Comparison of ENCODE assay signal across 9 cellular contexts in the genomic region with DNA sequence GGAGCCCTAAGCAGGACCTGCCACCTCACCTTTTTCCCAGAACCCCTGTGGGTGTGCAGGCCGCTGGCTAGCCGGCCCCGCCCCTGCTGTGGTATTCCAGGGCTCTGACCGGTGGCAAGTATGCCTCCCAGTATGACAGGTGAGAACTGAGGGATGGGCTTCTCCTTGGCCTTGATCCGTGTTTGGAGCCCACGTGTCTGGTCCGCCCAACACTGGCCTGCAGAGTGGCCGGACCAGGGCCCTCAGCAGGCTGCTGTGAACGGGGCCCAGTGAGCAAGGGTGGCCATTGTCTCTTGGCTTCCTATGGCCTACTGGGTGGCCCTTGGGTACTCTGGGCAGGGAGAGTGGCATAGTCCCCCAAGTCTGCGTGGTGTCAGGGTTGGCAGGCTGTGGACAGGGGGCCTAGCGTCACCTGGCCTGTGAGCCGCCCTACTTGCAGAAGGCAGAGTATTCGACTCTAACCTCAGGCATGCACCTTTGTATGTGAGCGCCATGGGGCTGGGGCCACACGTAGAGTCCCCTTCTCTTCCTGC. TPM values are rescaled to one million over a fixed set of nuclear protein-coding genes. Genes with fewer than 3 reads are reported as not detected.
DNase-seq lines count a peak whose midpoint lies in the region; ATAC-seq, FAIRE-seq and TF ChIP-seq lines count a peak whose summit lies in the region.
"Had no signal": no experiment of that assay in that cellular context is flagged by ENCODE, and none has a peak within 500 bp of the region (broad histone marks: within the 10 kb centered on the region; RNA-seq: fewer than 3 reads in every experiment).

No MANE protein-coding gene starts in this region.

- H3K4me3 ChIP-seq in CD4-positive, alpha-beta memory T cell (ENCODE audit: low read length in 2 of 2) = peak overlapping the region; percentile 76 to 88
- H3K4me3 ChIP-seq in parathyroid adenoma (ENCODE audit: low read depth, low read length) (no peak overlapping the region), sigmoid colon (peak overlapping the region in 2 of 4 donors; percentile 69 to 83)

- CTCF ChIA-PET in CD4-positive, alpha-beta memory T cell (lab: Charles Lee; ENCODE audit: partially characterized antibody) = interaction anchor here (2.4 to 3.5 kb wide), 2 partner anchors 10 to 16 kb away, joined by 7 to 19 read pairs; a partner anchor contains a TSS
- CTCF ChIA-PET in RWPE1 (lab: Yijun Ruan, JAX) = interaction anchor here (2.1 kb wide), 1 partner anchor 10 kb away, joined by 5 read pairs; no protein-coding TSS in a partner anchor

- H3K27ac ChIP-seq in CD4-positive, alpha-beta memory T cell (ENCODE audit: low read depth, low read length) = peak overlapping the region; percentile 60
- H3K27ac ChIP-seq in RWPE1 (peak overlapping the region; percentile 98), parathyroid adenoma (no peak overlapping the region), sigmoid colon (peak overlapping the region in 1 of 4 donors; percentile 80)
- H3K27ac ChIP-seq: foreskin keratinocyte had no signal

- peak overlapping the region; percentile 77 for H3K4me2 ChIP-seq in parathyroid adenoma (ENCODE audit: low read length)

- H2AFZ ChIP-seq in parathyroid adenoma = no peak overlapping the region

- H3K36me3 Mint-ChIP-seq in CD4-positive, alpha-beta memory T cell = peaks cover 3 to 44% of the 10 kb centered on the region in 2 donors
- H3K36me3 Mint-ChIP-seq in effector memory CD8-positive, alpha-beta T cell (ENCODE audit: insufficient read depth) = peaks cover 34% of the 10 kb centered on the region

- POLR2A ChIA-PET in CD4-positive, alpha-beta memory T cell (lab: Charles Lee; ENCODE audit: partially characterized antibody) = interaction anchor here (16.4 to 20.6 kb wide), 2 partner anchors 14 to 17 kb away, joined by 249 to 461 read pairs; a partner anchor contains a TSS
- POLR2A ChIA-PET in RWPE1 (lab: Yijun Ruan, JAX; ENCODE audit: low non-redundant PET) = no interaction called here

- H3K79me2 ChIP-seq in parathyroid adenoma = peaks cover 2% of the 10 kb centered on the region

- peaks cover 14% of the 10 kb centered on the region for H3K36me3 ChIP-seq in CD4-positive, alpha-beta memory T cell (ENCODE audit: insufficient read depth, low read length)
- H3K36me3 ChIP-seq in parathyroid adenoma (ENCODE audit: control insufficient read depth, insufficient read depth, low read length) (no peaks in the 10 kb centered on the region), sigmoid colon (peaks cover 0 to 28% (median 9%) of the 10 kb centered on the region in 4 donors)

- FAIRE-seq in GM19239 (lab: Jason Lieb, UNC) = no peak

- ATAC-seq in effector memory CD8-positive, alpha-beta T cell (replicated peaks) = no peak
- no peak for ATAC-seq in HG03280 (IDR thresholded peaks at IDR 0.05; ENCODE audit: unreplicated experiment)
- ATAC-seq: foreskin keratinocyte had no signal

- H3K27me3 Mint-ChIP-seq in CD4-positive, alpha-beta memory T cell = no peaks in the 10 kb centered on the region
- H3K27me3 Mint-ChIP-seq in effector memory CD8-positive, alpha-beta T cell = no peaks in the 10 kb centered on the region

- intact Hi-C loops in CD4-positive, alpha-beta memory T cell (cut with micrococcal nuclease) = loop anchor here (5.0 to 10.0 kb wide), 5 partner anchors 133 to 1312 kb away; a partner anchor contains a TSS
- intact Hi-C loops in sigmoid colon (cut with DNase I) = loop anchor here (5.0 to 10.0 kb wide), 3 partner anchors 133 to 745 kb away; a partner anchor contains a TSS

- no peaks in the 10 kb centered on the region for H3K9me3 ChIP-seq in CD4-positive, alpha-beta memory T cell (ENCODE audit: control insufficient read depth in 1 of 2, low read length in 2 of 2)
- no peaks in the 10 kb centered on the region for H3K9me3 ChIP-seq in parathyroid adenoma (ENCODE audit: control insufficient read depth, low read length)
- H3K9me3 ChIP-seq in sigmoid colon = no peaks in the 10 kb centered on the region

- H3K4me1 Mint-ChIP-seq in CD4-positive, alpha-beta memory T cell = peaks cover 29 to 56% (median 44%) of the 10 kb centered on the region in 4 donors
- H3K4me1 Mint-ChIP-seq in effector memory CD8-positive, alpha-beta T cell (ENCODE audit: low read depth in 2 of 2) = peaks cover 50 to 51% of the 10 kb centered on the region in 2 donors

- H3K9me3 Mint-ChIP-seq in CD4-positive, alpha-beta memory T cell = no peaks in the 10 kb centered on the region
- H3K9me3 Mint-ChIP-seq in effector memory CD8-positive, alpha-beta T cell = no peaks in the 10 kb centered on the region

- DNase-seq in CD4-positive, alpha-beta memory T cell = peak in 1 of 5 donors; percentile 42
- no peak for DNase-seq in RWPE1 (ENCODE audit: low spot score)
- DNase-seq in effector memory CD8-positive, alpha-beta T cell = no peak
- no peak for DNase-seq in NCI-H146 (lab: John Stamatoyannopoulos, UW)
- DNase-seq in sigmoid colon = no peak
- DNase-seq in GM19239 (ENCODE audit: insufficient read length, low spot score) = no peak
- DNase-seq: foreskin keratinocyte had no signal

- TF ChIP-seq EP300 in sigmoid colon (IDR thresholded peaks at IDR 0.05) = no peak

- no peaks in the 10 kb centered on the region for H3K27me3 ChIP-seq in CD4-positive, alpha-beta memory T cell (ENCODE audit: insufficient read depth, low read length)
- H3K27me3 ChIP-seq in parathyroid adenoma (ENCODE audit: control insufficient read depth, insufficient read depth, low read length) = no peaks in the 10 kb centered on the region
- no peaks in the 10 kb centered on the region for H3K27me3 ChIP-seq in sigmoid colon
- H3K27me3 ChIP-seq: foreskin keratinocyte had no signal

- H3K4me3 Mint-ChIP-seq in CD4-positive, alpha-beta memory T cell = peak overlapping the region; percentile 86 to 89 (median 88)
- peak overlapping the region; percentile 85 to 86 for H3K4me3 Mint-ChIP-seq in effector memory CD8-positive, alpha-beta T cell

- H3K9ac ChIP-seq in parathyroid adenoma = no peak overlapping the region

- TF ChIP-seq POLR2A in sigmoid colon (IDR thresholded peaks at IDR 0.05) = no peak

- TF ChIP-seq CTCF in RWPE1 (conservative IDR thresholded peaks at IDR 0.05; ENCODE audit: low read depth) (no peak), parathyroid adenoma (IDR thresholded peaks at IDR 0.05) (no peak), sigmoid colon (IDR thresholded peaks at IDR 0.05) (no peak)

- H3K4me1 ChIP-seq in CD4-positive, alpha-beta memory T cell (ENCODE audit: insufficient read depth, low read length) = peaks cover 55% of the 10 kb centered on the region
- H3K4me1 ChIP-seq in parathyroid adenoma (peaks cover 19% of the 10 kb centered on the region), sigmoid colon (peaks cover 0 to 55% (median 50%) of the 10 kb centered on the region in 4 donors)

- H3K27ac Mint-ChIP-seq in CD4-positive, alpha-beta memory T cell = peak overlapping the region in 6 of 7 donors; percentile 37 to 90 (median 64)
- peak overlapping the region; percentile 73 to 92 for H3K27ac Mint-ChIP-seq in effector memory CD8-positive, alpha-beta T cell

- WGBS in sigmoid colon, 2 donors = 69 to 87% methylated on average over 15 of the region's 15 CpGs

RNA-seq across cellular contexts. Expression of a gene that starts 1.8 kb away (rescaled TPM):
- 100 to 1,000 TPM; 140 to 145 TPM for total RNA-seq in CD4-positive, alpha-beta memory T cell
- polyA plus RNA-seq in CD4-positive, alpha-beta memory T cell = 100 to 1,000 TPM in 1 of 2 donors, 10 to 100 TPM in 1; 13.6 to 100 TPM
- total RNA-seq in sigmoid colon = 10 to 100 TPM; 23.1 to 87.8 (median 28.4) TPM
- polyA plus RNA-seq in sigmoid colon = 100 to 1,000 TPM in 2 of 3 donors, 10 to 100 TPM in 1; 64.3 to 136 (median 102) TPM

RNA-seq across cellular contexts. Expression of a gene that starts 9.9 kb away (rescaled TPM):
- 10 to 100 TPM; 16.3 to 19.4 TPM for total RNA-seq in CD4-positive, alpha-beta memory T cell
- 10 to 100 TPM; 18.2 to 18.5 TPM for polyA plus RNA-seq in CD4-positive, alpha-beta memory T cell
- 10 to 100 TPM in 1 of 4 donors, 1 to 10 TPM in 3; 4.6 to 10.2 (median 7.6) TPM for total RNA-seq in sigmoid colon
- polyA plus RNA-seq in sigmoid colon = 1 to 10 TPM; 5.0 to 5.4 (median 5.1) TPM

RNA-seq across cellular contexts. Expression of a gene that starts 12.3 kb away (rescaled TPM):
- 10 to 100 TPM; 71.4 to 84.8 TPM for total RNA-seq in CD4-positive, alpha-beta memory T cell
- polyA plus RNA-seq in CD4-positive, alpha-beta memory T cell = 10 to 100 TPM in 1 of 2 donors, 1 to 10 TPM in 1; 9.4 to 15.2 TPM
- 10 to 100 TPM in 2 of 4 donors, 1 to 10 TPM in 2; 6.7 to 14.0 (median 9.6) TPM for total RNA-seq in sigmoid colon
- 1 to 10 TPM; 3.6 to 9.4 (median 3.9) TPM for polyA plus RNA-seq in sigmoid colon

RNA-seq across cellular contexts. Expression of a gene that starts 16.5 kb away (rescaled TPM):
- total RNA-seq in CD4-positive, alpha-beta memory T cell = 10 to 100 TPM; 80.6 to 83.0 TPM
- 10 to 100 TPM in 1 of 2 donors, 1 to 10 TPM in 1; 9.9 to 18.7 TPM for polyA plus RNA-seq in CD4-positive, alpha-beta memory T cell
- total RNA-seq in sigmoid colon = 10 to 100 TPM; 10.5 to 27.7 (median 16.3) TPM
- polyA plus RNA-seq in sigmoid colon = 10 to 100 TPM; 11.4 to 33.0 (median 16.4) TPM

RNA-seq across cellular contexts. Expression of a gene that starts 55.2 kb away (rescaled TPM):
- 1 to 10 TPM; 6.3 to 6.8 TPM for total RNA-seq in CD4-positive, alpha-beta memory T cell
- 1 to 10 TPM in 1 of 2 donors, under 1 TPM in 1; 0.71 to 1.3 TPM for polyA plus RNA-seq in CD4-positive, alpha-beta memory T cell
- total RNA-seq in sigmoid colon = 1 to 10 TPM; 1.3 to 7.8 (median 3.5) TPM
- polyA plus RNA-seq in sigmoid colon = 10 to 100 TPM; 28.2 to 76.6 (median 33.0) TPM

Comparison
In these comparisons a context has a peak if more than half of its experiments do, and no peak if none do; other contexts are left out.
1. RNA of a gene that starts 12.3 kb away (total RNA-seq): 71.4 to 84.8 TPM in CD4-positive, alpha-beta memory T cell; 6.7 to 14.0 TPM in sigmoid colon; every median in the first group is over 4 times any median in the second.